25 cellular contexts compared by ENCODE assay signal in genomic region chr3:37442397-37442796, GRCh38. TPM values are rescaled to one million over a fixed set of nuclear protein-coding genes. Genes with fewer than 3 reads are reported as not detected.
DNase-seq lines count a peak whose midpoint lies in the region; ATAC-seq, FAIRE-seq and TF ChIP-seq lines count a peak whose summit lies in the region.
"Had no signal": no experiment of that assay in that cellular context is flagged by ENCODE, and none has a peak within 500 bp of the region (broad histone marks: within the 10 kb centered on the region; RNA-seq: fewer than 3 reads in every experiment).

No MANE protein-coding gene starts in this region.

- no peaks in the 10 kb centered on the region for H3K36me3 Mint-ChIP-seq in type B pancreatic cell
- H3K36me3 Mint-ChIP-seq: CD14-positive monocyte had no signal

- peaks cover 8% of the 10 kb centered on the region for H3K4me1 Mint-ChIP-seq in type B pancreatic cell (ENCODE audit: unreplicated experiment)
- H3K4me1 Mint-ChIP-seq: GM23338, H9 had no signal

- H3K27ac ChIP-seq in HepG2 (ENCODE audit: extremely low read length, insufficient read depth, low read length): no peak overlapping the region
- no peak overlapping the region for H3K27ac ChIP-seq in osteoblast (ENCODE audit: low read depth, low read length)
- H3K27ac ChIP-seq: A549; BLaER1 treated with 17β-estradiol and CSF1 and Interleukin-3, amounts not matched to agents 10 nM and 100 nM had no signal

- no peak overlapping the region for H3K4me2 ChIP-seq in HepG2 (ENCODE audit: low read depth, low read length)
- no peak overlapping the region for H3K4me2 ChIP-seq in osteoblast (ENCODE audit: insufficient read depth, low read length)
- H3K4me2 ChIP-seq: A549; BLaER1 treated with 17β-estradiol and CSF1 and Interleukin-3, amounts not matched to agents 10 nM and 100 nM; GM23338 had no signal

- peak overlapping the region; percentile 58 for H3K27ac Mint-ChIP-seq in type B pancreatic cell
- H3K27ac Mint-ChIP-seq: CD14-positive monocyte; CD4-positive, alpha-beta T cell; GM23338 had no signal

- intact Hi-C loops in HepG2 (cut with micrococcal nuclease; ENCODE audit: unreplicated experiment): no loop called here

- H3K4me3 ChIP-seq in HepG2 (replicated peaks in 1 of 3; ENCODE audit: insufficient read depth in 1 of 3, low read depth in 2 of 3, low read length in 3 of 3): no peak overlapping the region
- H3K4me3 ChIP-seq in osteoblast (ENCODE audit: insufficient read depth, low read length): no peak overlapping the region
- H3K4me3 ChIP-seq: A549; BLaER1 treated with 17β-estradiol and CSF1 and Interleukin-3, amounts not matched to agents 10 nM and 100 nM; GM23338 had no signal

- H4K20me1 ChIP-seq in HepG2 (ENCODE audit: insufficient read depth, low read length) (no peaks in the 10 kb centered on the region), osteoblast (ENCODE audit: insufficient read depth, low read length) (no peaks in the 10 kb centered on the region)
- H4K20me1 ChIP-seq: BLaER1 treated with 17β-estradiol and CSF1 and Interleukin-3, amounts not matched to agents 10 nM and 100 nM had no signal

- no peak overlapping the region for H3K9ac ChIP-seq in HepG2 (ENCODE audit: insufficient read depth, low read depth, low read length)
- H3K9ac ChIP-seq: BLaER1 treated with 17β-estradiol and CSF1 and Interleukin-3, amounts not matched to agents 10 nM and 100 nM had no signal

- H3K79me2 ChIP-seq in HepG2 (ENCODE audit: insufficient read depth, low read length) (no peaks in the 10 kb centered on the region), osteoblast (ENCODE audit: insufficient read depth, low read length) (no peaks in the 10 kb centered on the region)

- no peaks in the 10 kb centered on the region for H3K27me3 Mint-ChIP-seq in type B pancreatic cell

- TF ChIP-seq RAD21 in HepG2 (CRISPR knock-in tag; IDR thresholded peaks at IDR 0.05): no peak

- H3K27me3 ChIP-seq in HepG2 (ENCODE audit: control insufficient read depth in 1 of 2, insufficient read depth in 2 of 2, low read length in 2 of 2) (peaks cover 0 to 8% of the 10 kb centered on the region in 2 experiments; a peak in 1 of 5 replicates), osteoblast (ENCODE audit: insufficient read depth, low read length) (peaks cover 20% of the 10 kb centered on the region)
- H3K27me3 ChIP-seq: BE2C; BLaER1 treated with 17β-estradiol and CSF1 and Interleukin-3, amounts not matched to agents 10 nM and 100 nM had no signal

- no peak for FAIRE-seq in HepG2 (lab: Jason Lieb, UNC)
- FAIRE-seq: A549, GM12892, GM19239 had no signal

- no peak overlapping the region for H3K4me3 Mint-ChIP-seq in type B pancreatic cell
- H3K4me3 Mint-ChIP-seq: CD14-positive monocyte; CD4-positive, alpha-beta T cell; GM23338; H9 had no signal

- H3K36me3 ChIP-seq in HepG2 (replicated peaks in 1 of 2; ENCODE audit: control insufficient read depth in 1 of 2, insufficient read depth in 2 of 2, low read length in 2 of 2) (no peaks in the 10 kb centered on the region), osteoblast (ENCODE audit: insufficient read depth, low read length) (no peaks in the 10 kb centered on the region)
- H3K36me3 ChIP-seq: BE2C; BLaER1 treated with 17β-estradiol and CSF1 and Interleukin-3, amounts not matched to agents 10 nM and 100 nM had no signal

- in situ Hi-C loops in HepG2 (cut with HindIII; ENCODE audit: extremely low pct_ligation_motif_present, low pct_unique_long_range_greater_than_20kb): no loop called here

- no peak; the same call in 2 of the 3 replicates for ATAC-seq in HepG2
- no peak for ATAC-seq in GM21786 (IDR thresholded peaks at IDR 0.05; ENCODE audit: unreplicated experiment)
- ATAC-seq: A549, HCT116 had no signal

- CTCF ChIA-PET in HepG2 (lab: Yijun Ruan, JAX; ENCODE audit: low intra/inter-chr PET ratio, low total read pairs): no interaction called here

- TF ChIP-seq EP300 in HepG2 (IDR thresholded peaks at IDR 0.05; ENCODE audit: low read depth in 2 of 2, low read length in 2 of 2) (no peak), HepG2 (CRISPR knock-in tag; IDR thresholded peaks at IDR 0.05; ENCODE audit: borderline replicate concordance) (no peak)

- TF ChIP-seq CTCF in HepG2 (CRISPR knock-in tag; IDR thresholded peaks at IDR 0.05) (no peak), osteoblast (IDR thresholded peaks at IDR 0.05; ENCODE audit: extremely low read depth, low read depth, low read length) (no peak), type B pancreatic cell (conservative IDR thresholded peaks at IDR 0.05) (no peak)

- POLR2A ChIA-PET in HepG2 (lab: Yijun Ruan, JAX): no interaction called here

- WGBS in HepG2 (ENCODE audit: low lambda C conversion rate): 69% methylated on average over 3 of the region's 3 CpGs

- no peaks in the 10 kb centered on the region for H3K9me3 Mint-ChIP-seq in type B pancreatic cell
- H3K9me3 Mint-ChIP-seq: CD4-positive, alpha-beta T cell; GM23338; H9 had no signal

- H3K4me1 ChIP-seq in HepG2 (ENCODE audit: insufficient read depth, low read length) (no peaks in the 10 kb centered on the region), osteoblast (ENCODE audit: insufficient read depth, low read length) (no peaks in the 10 kb centered on the region)
- H3K4me1 ChIP-seq: A549, BE2C had no signal

- BruUV-seq in HepG2 (replicated peaks; lab: Mats Ljungman, UMichigan): no TSS peak

- DNase-seq in NCI-H226 (peak; percentile 40), HepG2 (ENCODE audit: low spot score) (no peak), osteoblast (ENCODE audit: insufficient read length, low spot score, missing footprints) (peak; percentile 60), type B pancreatic cell (ENCODE audit: extremely low spot score, unreplicated experiment) (no peak), retina (no peak), midbrain (lab: John Stamatoyannopoulos, UW) (no peak)
- DNase-seq: 8988T; ACHN; AML-193; BE2C; Calu3; CD4-positive, alpha-beta T cell; COR-L47; DMS53; DMS79 treated with DMSO at 0.1 percent for 48 hours; GF-D8; H9 had no signal

- H3K9me3 ChIP-seq in HepG2 (ENCODE audit: low read length): no peaks in the 10 kb centered on the region
- no peaks in the 10 kb centered on the region for H3K9me3 ChIP-seq in osteoblast (ENCODE audit: low read depth, low read length)
- H3K9me3 ChIP-seq: A549, BE2C had no signal

- TF ChIP-seq POLR2A in HepG2 (IDR thresholded peaks at IDR 0.05; ENCODE audit: insufficient read depth in 1 of 2, low read depth in 2 of 2, low read length in 2 of 2): no peak

- H2AFZ ChIP-seq in HepG2 (ENCODE audit: low read length) (no peak overlapping the region), osteoblast (ENCODE audit: low read length) (no peak overlapping the region)
- H2AFZ ChIP-seq: GM23338 had no signal

TF ChIP-seq in HepG2, 621 proteins besides CTCF, POLR2A, EP300 and RAD21:
- peak; percentile 32 for TF ChIP-seq RBM22 (optimal IDR thresholded peaks at IDR 0.05; ENCODE audit: low read length)
- no peak for TF ChIP-seq EZH2 (conservative IDR thresholded peaks at IDR 0.05; ENCODE audit: low read depth, low read length)
- TF ChIP-seq DMAP1 (CRISPR knock-in tag; IDR thresholded peaks at IDR 0.05): no peak
- TF ChIP-seq XBP1 (CRISPR knock-in tag; IDR thresholded peaks at IDR 0.05): no peak
- TF ChIP-seq EEA1 (CRISPR knock-in tag; IDR thresholded peaks at IDR 0.05; ENCODE audit: borderline replicate concordance): no peak
- no peak for TF ChIP-seq CREB1 (IDR thresholded peaks at IDR 0.05)
- no peak for TF ChIP-seq CREB1 (CRISPR knock-in tag; IDR thresholded peaks at IDR 0.05)

RNA-seq across cellular contexts. Expression of gene ITGA9, which starts 9.5 kb away (rescaled TPM):
- total RNA-seq in HepG2 (2016; rRNA removed; fragmentation: Illumina TruSeq; extraction: Trizol) (0.02 and 0.08 TPM in 2 replicates), osteoblast (0.29 and 0.36 TPM in 2 replicates), type B pancreatic cell (ENCODE audit: low replicate concordance) (10.8 and 39.0 TPM in 2 replicates)
- 0.10 TPM in 1 of 2 replicates, not detected in the other for total RNA-seq in HepG2 (2016; cell fraction: cytosol; rRNA removed; fragmentation: Illumina TruSeq; extraction: Trizol; ENCODE audit: low read depth)
- 0.06 and 0.12 TPM in 2 replicates for total RNA-seq in HepG2 (2016; cell fraction: insoluble cytoplasmic fraction; rRNA removed; fragmentation: Illumina TruSeq; extraction: Trizol)
- total RNA-seq in HepG2 (2016; cell fraction: membrane; rRNA removed; fragmentation: Illumina TruSeq; extraction: Trizol): not detected in 2 replicates
- total RNA-seq in HepG2 (2016; cell fraction: nucleus; rRNA removed; fragmentation: Illumina TruSeq; extraction: Trizol): 0.19 TPM in 1 of 2 replicates, not detected in the other
- 0.01 and 0.09 TPM in 2 replicates for polyA plus RNA-seq in HepG2 (2011; rRNA removed)
- polyA plus RNA-seq in HepG2 (2011; cell fraction: cytosol; rRNA removed): 0.03 TPM in 1 of 2 replicates, not detected in the other
- 0.06 and 0.14 TPM in 2 replicates for polyA plus RNA-seq in HepG2 (2011; cell fraction: nucleus; rRNA removed)
- 0.09 and 0.17 TPM in 2 replicates for polyA plus RNA-seq in HepG2 (2012)
- polyA plus RNA-seq in HepG2 (2016; cell fraction: cytosol; fragmentation: Illumina TruSeq; extraction: Trizol; ENCODE audit: low read depth): not detected in 2 replicates
- not detected in 2 replicates for polyA plus RNA-seq in HepG2 (2016; cell fraction: insoluble cytoplasmic fraction; fragmentation: Illumina TruSeq; extraction: Trizol; ENCODE audit: low read depth)
- not detected in 2 replicates for polyA plus RNA-seq in HepG2 (2016; cell fraction: membrane; fragmentation: Illumina TruSeq; extraction: Trizol; ENCODE audit: low read depth)
- 0.56 TPM in 1 of 2 replicates, not detected in the other for polyA plus RNA-seq in HepG2 (2016; cell fraction: nucleus; fragmentation: Illumina TruSeq; extraction: Trizol; ENCODE audit: insufficient read depth, low read depth)
- 0.07 and 0.14 TPM in 2 replicates for polyA minus RNA-seq in HepG2 (2011; rRNA and poly(A)+ RNA removed; ENCODE audit: low replicate concordance)
- polyA minus RNA-seq in HepG2 (2011; cell fraction: cytosol; rRNA and poly(A)+ RNA removed): not detected in 2 replicates
- polyA minus RNA-seq in HepG2 (2011; cell fraction: nucleus; rRNA and poly(A)+ RNA removed): 0.25 and 0.39 TPM in 2 replicates
- total RNA-seq: CD4-positive, alpha-beta T cell had no signal

Comparison
In these comparisons a context has a peak if more than half of its experiments do, and no peak if none do; other contexts are left out.
1. DNase-seq: peak in NCI-H226 (single experiment) and osteoblast (single experiment); none in HepG2 (single experiment), type B pancreatic cell (single experiment), retina (single experiment) and midbrain (single experiment).